In the genomic region with DNA sequence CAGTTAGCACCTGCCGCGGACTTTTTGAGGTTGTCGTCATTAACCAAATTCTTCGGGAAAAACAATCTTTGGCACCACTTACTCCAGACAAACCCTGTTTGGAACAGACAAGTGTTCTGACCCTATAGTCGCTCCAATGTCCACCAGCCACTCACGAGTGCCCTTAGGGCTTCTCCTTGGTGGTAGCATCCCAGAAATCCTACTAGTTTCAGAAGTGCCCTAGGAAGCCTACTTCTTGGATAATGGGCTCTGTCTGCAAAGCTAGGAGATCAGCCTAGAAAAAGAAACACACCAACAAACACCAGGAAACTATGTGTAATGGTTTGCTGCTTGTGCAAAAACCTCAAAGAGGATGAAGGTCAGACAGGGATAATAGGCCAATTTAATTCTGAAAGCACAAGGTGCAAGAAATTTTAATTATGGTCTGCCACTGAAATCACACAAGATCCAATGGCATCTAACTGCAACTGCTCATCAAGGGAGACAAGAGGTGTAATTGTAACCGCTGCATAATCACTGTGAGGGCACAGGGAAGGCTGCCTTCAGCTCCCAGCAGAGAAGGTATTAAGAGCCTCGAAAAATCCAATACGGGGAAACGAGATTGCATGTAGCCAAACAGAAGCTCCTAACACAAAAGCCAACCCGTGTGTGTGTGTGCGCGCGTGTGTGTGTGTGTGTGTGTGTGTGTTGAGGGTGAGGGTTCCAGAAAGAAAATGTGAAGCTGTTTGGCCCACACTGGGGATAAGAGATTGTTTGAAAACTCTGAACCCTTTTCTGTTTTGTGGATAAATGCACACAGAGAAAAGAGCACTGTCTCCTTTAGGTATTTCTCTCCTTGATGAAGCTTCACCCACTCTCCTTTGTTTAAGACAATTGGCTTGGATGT, we compare ENCODE assay signal across 9 cellular contexts. TPM values are rescaled to one million over a fixed set of nuclear protein-coding genes. Genes with fewer than 3 reads are reported as not detected.
DNase-seq lines count a peak whose midpoint lies in the region; ATAC-seq and TF ChIP-seq lines count a peak whose summit lies in the region.
"Had no signal": no experiment of that assay in that cellular context is flagged by ENCODE, and none has a peak within 500 bp of the region (broad histone marks: within the 10 kb centered on the region; RNA-seq: fewer than 3 reads in every experiment).

No MANE protein-coding gene starts in this region.

- H3F3A ChIP-seq in GM23338 (replicated peaks; ENCODE audit: low read depth) = no peaks in the 10 kb centered on the region; the same call in 1 of the 2 replicates

- H4K20me1 ChIP-seq in GM23338 (replicated peaks; ENCODE audit: insufficient read depth) = 0 out of 2 replicates have a peak, but pooled peaks cover 4% of the 10 kb centered on the region

- H3K27me3 ChIP-seq in GM23338 (ENCODE audit: insufficient read depth) (peaks cover 100% of the 10 kb centered on the region), RWPE2 (ENCODE audit: insufficient read depth, poor library complexity, severe bottlenecking) (no peaks in the 10 kb centered on the region)
- peaks cover 4% of the 10 kb centered on the region for H3K27me3 ChIP-seq in CD8-positive, alpha-beta T cell (ENCODE audit: insufficient read depth, low read length)

- H3K4me1 Mint-ChIP-seq in GM23338 (peaks cover 36% of the 10 kb centered on the region), progenitor cell of endocrine pancreas (ENCODE audit: low read depth) (peaks cover 19% of the 10 kb centered on the region)
- H3K4me1 Mint-ChIP-seq in CD8-positive, alpha-beta T cell (ENCODE audit: low read depth) = peaks cover 10% of the 10 kb centered on the region
- peaks cover 16% of the 10 kb centered on the region for H3K4me1 Mint-ChIP-seq in activated T-cell treated with anti-CD3 and anti-CD28 coated beads, Interleukin-2, amount 50 U/mL, for 24 hours (ENCODE audit: low read depth)

- intact Hi-C loops in Right ventricle myocardium superior (cut with DNase I) = loop anchor here (5.0 kb wide), 1 partner anchor 108 kb away; no protein-coding TSS in a partner anchor
- intact Hi-C loops in CD8-positive, alpha-beta T cell (cut with DNase I, micrococcal nuclease) = no loop called here

- CTCF ChIA-PET in CD8-positive, alpha-beta T cell (lab: Charles Lee) = no interaction called here

- H3K4me3 ChIP-seq in GM23338 (peak overlapping the region; percentile 90), RWPE2 (ENCODE audit: severe bottlenecking) (peak overlapping the region; percentile 59)
- H3K4me3 ChIP-seq in CD8-positive, alpha-beta T cell (ENCODE audit: low read depth, low read length) = no peak overlapping the region

- ATAC-seq in GM23338 (no peak), RWPE2 (ENCODE audit: low read depth) (peak; percentile 5; the same call in 1 of the 3 replicates), Right ventricle myocardium superior (ENCODE audit: poor library complexity) (peak; percentile 5)
- ATAC-seq in CD8-positive, alpha-beta T cell = no peak

- peaks cover 24% of the 10 kb centered on the region for H3K4me1 ChIP-seq in GM23338 (ENCODE audit: insufficient read depth)
- H3K4me1 ChIP-seq in RWPE2 (ENCODE audit: insufficient read depth, poor library complexity, severe bottlenecking) = peaks cover 42% of the 10 kb centered on the region
- no peaks in the 10 kb centered on the region for H3K4me1 ChIP-seq in CD8-positive, alpha-beta T cell (ENCODE audit: insufficient read depth, low read length)

- no peaks in the 10 kb centered on the region for H3K36me3 Mint-ChIP-seq in GM23338 (ENCODE audit: low read depth)
- peaks cover 6% of the 10 kb centered on the region for H3K36me3 Mint-ChIP-seq in progenitor cell of endocrine pancreas (ENCODE audit: insufficient read depth)
- no peaks in the 10 kb centered on the region for H3K36me3 Mint-ChIP-seq in CD8-positive, alpha-beta T cell
- H3K36me3 Mint-ChIP-seq in activated T-cell treated with anti-CD3 and anti-CD28 coated beads, Interleukin-2, amount 50 U/mL, for 24 hours (ENCODE audit: low read depth) = no peaks in the 10 kb centered on the region

- peaks cover 3% of the 10 kb centered on the region; the same call in 1 of the 3 replicates for H3K9me3 Mint-ChIP-seq in GM23338
- no peaks in the 10 kb centered on the region for H3K9me3 Mint-ChIP-seq in progenitor cell of endocrine pancreas (ENCODE audit: low read depth)
- no peaks in the 10 kb centered on the region for H3K9me3 Mint-ChIP-seq in CD8-positive, alpha-beta T cell
- H3K9me3 Mint-ChIP-seq in activated T-cell treated with anti-CD3 and anti-CD28 coated beads, Interleukin-2, amount 50 U/mL, for 24 hours = no peaks in the 10 kb centered on the region

- H3K9me2 ChIP-seq in GM23338 (ENCODE audit: insufficient read depth) = no peaks in the 10 kb centered on the region

- H2AFZ ChIP-seq in GM23338 = no peak overlapping the region

- peak overlapping the region; percentile 93 for H3K4me2 ChIP-seq in GM23338

- H3K4me3 Mint-ChIP-seq in GM23338 (peak overlapping the region; percentile 89), progenitor cell of endocrine pancreas (ENCODE audit: low read depth) (peak overlapping the region; percentile 91)
- no peak overlapping the region for H3K4me3 Mint-ChIP-seq in CD8-positive, alpha-beta T cell
- no peak overlapping the region for H3K4me3 Mint-ChIP-seq in activated T-cell treated with anti-CD3 and anti-CD28 coated beads, Interleukin-2, amount 50 U/mL, for 24 hours

- POLR2A ChIA-PET in CD8-positive, alpha-beta T cell (lab: Charles Lee) = no interaction called here

- TF ChIP-seq CTCF in GM23338 (conservative IDR thresholded peaks at IDR 0.05; ENCODE audit: low read depth in 2 of 2) (no peak), RWPE2 (IDR thresholded peaks at IDR 0.05; ENCODE audit: poor library complexity, severe bottlenecking) (no peak), progenitor cell of endocrine pancreas (IDR thresholded peaks at IDR 0.05; ENCODE audit: unreplicated experiment) (no peak)
- no peak for TF ChIP-seq CTCF in CD8-positive, alpha-beta T cell (IDR thresholded peaks at IDR 0.05)

- H3K79me2 ChIP-seq in GM23338 (replicated peaks; ENCODE audit: insufficient read depth) = no peaks in the 10 kb centered on the region

- H3K27ac Mint-ChIP-seq in GM23338 (no peak overlapping the region), progenitor cell of endocrine pancreas (peak overlapping the region; percentile 94)
- no peak overlapping the region for H3K27ac Mint-ChIP-seq in CD8-positive, alpha-beta T cell
- H3K27ac Mint-ChIP-seq in activated T-cell treated with anti-CD3 and anti-CD28 coated beads, Interleukin-2, amount 50 U/mL, for 24 hours = no peak overlapping the region

- H3K27ac ChIP-seq in GM23338 (ENCODE audit: low read depth) = no peak overlapping the region
- peak overlapping the region; percentile 72 for H3K27ac ChIP-seq in RWPE2 (ENCODE audit: poor library complexity, severe bottlenecking)
- no peak overlapping the region for H3K27ac ChIP-seq in CD8-positive, alpha-beta T cell (ENCODE audit: low read depth, low read length)

- H3K36me3 ChIP-seq in GM23338 (ENCODE audit: insufficient read depth) (no peaks in the 10 kb centered on the region), RWPE2 (ENCODE audit: low read depth) (peaks cover 10% of the 10 kb centered on the region)
- H3K36me3 ChIP-seq in CD8-positive, alpha-beta T cell (ENCODE audit: insufficient read depth, low read length) = no peaks in the 10 kb centered on the region

- DNase-seq in GM23338 (ENCODE audit: low spot score) (peak; percentile 38), RWPE2 (ENCODE audit: low spot score) (no peak), Right ventricle myocardium superior (no peak), progenitor cell of endocrine pancreas (ENCODE audit: low spot score, unreplicated experiment) (peak; percentile 18), iPS-NIHi11 (ENCODE audit: low spot score) (no peak), GDM1 (lab: John Stamatoyannopoulos, UW) (no peak)
- no peak for DNase-seq in CD8-positive, alpha-beta T cell
- no peak for DNase-seq in activated T-cell treated with anti-CD3 and anti-CD28 coated beads, Interleukin-2, amount 50 U/mL, for 24 hours

- peaks cover 72% of the 10 kb centered on the region for H3K27me3 Mint-ChIP-seq in GM23338 (ENCODE audit: insufficient read depth, low read depth, poor library complexity)
- peaks cover 10% of the 10 kb centered on the region for H3K27me3 Mint-ChIP-seq in progenitor cell of endocrine pancreas
- H3K27me3 Mint-ChIP-seq in CD8-positive, alpha-beta T cell (ENCODE audit: low read depth) = peaks cover 44% of the 10 kb centered on the region
- peaks cover 68% of the 10 kb centered on the region for H3K27me3 Mint-ChIP-seq in activated T-cell treated with anti-CD3 and anti-CD28 coated beads, Interleukin-2, amount 50 U/mL, for 24 hours

- no peaks in the 10 kb centered on the region for H3K9me3 ChIP-seq in RWPE2 (ENCODE audit: severe bottlenecking)
- H3K9me3 ChIP-seq in CD8-positive, alpha-beta T cell (ENCODE audit: low read length) = no peaks in the 10 kb centered on the region

TF ChIP-seq in GM23338, 12 proteins besides CTCF, POLR2A, EP300 and RAD21:
- TF ChIP-seq EZH2 (IDR thresholded peaks at IDR 0.05; ENCODE audit: low read depth, unreplicated experiment) (no peak), POLR2AphosphoS5 (IDR thresholded peaks at IDR 0.05; ENCODE audit: low read depth) (no peak), EZH2phosphoT487 (IDR thresholded peaks at IDR 0.05; ENCODE audit: unreplicated experiment) (no peak), CREB1 (CRISPR knock-in tag; IDR thresholded peaks at IDR 0.05; ENCODE audit: low read depth) (no peak)
TF ChIP-seq in GM23338: peak in this region for 0.

RNA-seq across cellular contexts. Expression of a gene that starts 2.2 kb away (rescaled TPM):
- 1.2 and 2.7 TPM in 2 replicates for total RNA-seq in GM23338 (2014; rRNA removed; shearing (Covaris generic))
- 0.73 and 0.87 TPM in 2 replicates for polyA plus RNA-seq in GM23338 (2016; fragmentation: Nextera tagmentation; extraction: Ambion mirVana)
- total RNA-seq in Right ventricle myocardium superior (93.2 TPM), progenitor cell of endocrine pancreas (123 and 140 TPM in 2 replicates)
- not detected for total RNA-seq in CD8-positive, alpha-beta T cell
- total RNA-seq: T-helper 1 cell treated with Interleukin-12 subunit alpha and Interleukin-12 subunit beta and Interleukin-4 antibody, amounts not matched to agents 30 ng/mL and 1 ng/mL, for 36 hours had no signal

Comparison
In these comparisons a context has a peak if more than half of its experiments do, and no peak if none do; other contexts are left out.
1. ATAC-seq: peak in RWPE2 (single experiment) and Right ventricle myocardium superior (single experiment); none in GM23338 (single experiment) and CD8-positive, alpha-beta T cell (single experiment).
2. DNase-seq: peak in GM23338 (single experiment) and progenitor cell of endocrine pancreas (single experiment); none in RWPE2 (single experiment), Right ventricle myocardium superior (single experiment), CD8-positive, alpha-beta T cell (0 of 7), iPS-NIHi11 (single experiment), GDM1 (single experiment) and activated T-cell treated with anti-CD3 and anti-CD28 coated beads, Interleukin-2, amount 50 U/mL, for 24 hours (single experiment).
3. H3K4me3 Mint-ChIP-seq: peak in GM23338 (single experiment) and progenitor cell of endocrine pancreas (single experiment); none in CD8-positive, alpha-beta T cell (single experiment) and activated T-cell treated with anti-CD3 and anti-CD28 coated beads, Interleukin-2, amount 50 U/mL, for 24 hours (single experiment).
4. RNA of a gene that starts 2.2 kb away (total RNA-seq): 123 to 140 TPM in progenitor cell of endocrine pancreas and 93.2 TPM in Right ventricle myocardium superior (single experiment); 1.2 to 2.7 TPM in GM23338 and not detected in CD8-positive, alpha-beta T cell; every median in the first group is over 10 times any median in the second.